17 cellular contexts compared by ENCODE assay signal in the genomic region with DNA sequence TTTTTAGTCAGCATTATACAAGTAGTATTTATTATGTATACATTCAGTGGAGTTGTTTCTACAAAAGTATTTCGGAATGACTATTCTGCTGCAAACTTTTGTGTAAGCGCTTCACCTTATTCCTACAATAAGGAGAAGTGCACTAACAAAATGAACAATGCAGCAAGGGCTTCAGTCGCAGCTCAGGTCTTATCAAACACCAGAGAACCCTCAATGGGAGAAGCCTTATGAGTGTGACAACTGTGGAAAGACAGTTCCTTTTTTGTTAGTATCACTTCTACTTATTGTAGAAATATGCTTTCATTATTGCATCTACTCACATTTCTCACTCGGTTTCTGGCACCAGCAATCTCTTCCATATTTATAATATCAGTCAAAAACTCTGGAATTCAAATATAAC. TPM values are rescaled to one million over a fixed set of nuclear protein-coding genes. Genes with fewer than 3 reads are reported as not detected.
DNase-seq lines count a peak whose midpoint lies in the region; ATAC-seq lines count a peak whose summit lies in the region.
"Had no signal": no experiment of that assay in that cellular context is flagged by ENCODE, and none has a peak within 500 bp of the region (broad histone marks: within the 10 kb centered on the region; RNA-seq: fewer than 3 reads in every experiment).

No MANE protein-coding gene starts in this region.

- H3K36me3 Mint-ChIP-seq in activated CD8-positive, alpha-beta memory T cell treated with anti-CD3 and anti-CD28 coated beads, Interleukin-2, amount 10 ng/mL, durations not matched to agents 7 days and 5 days = peaks cover 24% of the 10 kb centered on the region

- DNase-seq in CD1c-positive myeloid dendritic cell (ENCODE audit: extremely low spot score) (peak; percentile 77), NOMO-1 treated with dmso at 0.1 percent for 144 hours (lab: John Stamatoyannopoulos, UW; ENCODE audit: unreplicated experiment) (peak; percentile 55), SJCRH30 (no peak), occipital lobe (lab: John Stamatoyannopoulos, UW) (no peak)
- DNase-seq in activated CD8-positive, alpha-beta memory T cell treated with anti-CD3 and anti-CD28 coated beads, Interleukin-2, amount 10 ng/mL, durations not matched to agents 7 days and 5 days = no peak
- no peak for DNase-seq in activated CD4-positive, CD25-positive, alpha-beta regulatory T cell (lab: John Stamatoyannopoulos, UW)
- DNase-seq: activated CD4-positive, alpha-beta memory T cell treated with anti-CD3 and anti-CD28 coated beads, Interleukin-2, amount 10 ng/mL, durations not matched to agents 7 days and 5 days; activated gamma-delta T cell treated with Interleukin-2 at 50 U/mL for 16 hours; Calu3; NCI-H2171 treated with DMSO at 0.1 percent for 48 hours; psoas muscle; stimulated activated CD4-positive, alpha-beta T cell treated with anti-CD3 and anti-CD28 coated beads, Interleukin-15, amount 100 ng/mL, for 24 hours had no signal

- H3K4me1 ChIP-seq in SJCRH30 = no peaks in the 10 kb centered on the region
- H3K4me1 ChIP-seq: A549, psoas muscle had no signal

- no peaks in the 10 kb centered on the region for H3K27me3 Mint-ChIP-seq in activated CD8-positive, alpha-beta memory T cell treated with anti-CD3 and anti-CD28 coated beads, Interleukin-2, amount 10 ng/mL, durations not matched to agents 7 days and 5 days
- H3K27me3 Mint-ChIP-seq: activated CD4-positive, alpha-beta memory T cell treated with anti-CD3 and anti-CD28 coated beads, Interleukin-2, amount 10 ng/mL, durations not matched to agents 7 days and 5 days; brain had no signal

- no peak overlapping the region for H3K27ac Mint-ChIP-seq in activated CD8-positive, alpha-beta memory T cell treated with anti-CD3 and anti-CD28 coated beads, Interleukin-2, amount 10 ng/mL, durations not matched to agents 7 days and 5 days
- H3K27ac Mint-ChIP-seq: activated CD4-positive, alpha-beta memory T cell treated with anti-CD3 and anti-CD28 coated beads, Interleukin-2, amount 10 ng/mL, durations not matched to agents 7 days and 5 days; brain; T-helper 1 cell treated with Interleukin-12 subunit alpha and Interleukin-12 subunit beta and Interleukin-4 antibody, amounts not matched to agents 30 μg/mL and 1 μg/mL, for 36 hours had no signal

- CTCF ChIA-PET in activated CD8-positive, alpha-beta memory T cell treated with anti-CD3 and anti-CD28 coated beads, Interleukin-2, amount 10 ng/mL, durations not matched to agents 7 days and 5 days (lab: Charles Lee) = no interaction called here

- H3K9me3 Mint-ChIP-seq in activated CD8-positive, alpha-beta memory T cell treated with anti-CD3 and anti-CD28 coated beads, Interleukin-2, amount 10 ng/mL, durations not matched to agents 7 days and 5 days (ENCODE audit: low read depth) = no peaks in the 10 kb centered on the region
- H3K9me3 Mint-ChIP-seq: activated CD4-positive, alpha-beta memory T cell treated with anti-CD3 and anti-CD28 coated beads, Interleukin-2, amount 10 ng/mL, durations not matched to agents 7 days and 5 days; brain; T-helper 1 cell treated with Interleukin-12 subunit alpha and Interleukin-12 subunit beta and Interleukin-4 antibody, amounts not matched to agents 30 μg/mL and 1 μg/mL, for 36 hours had no signal

- H3K4me3 Mint-ChIP-seq in activated CD8-positive, alpha-beta memory T cell treated with anti-CD3 and anti-CD28 coated beads, Interleukin-2, amount 10 ng/mL, durations not matched to agents 7 days and 5 days = no peak overlapping the region
- H3K4me3 Mint-ChIP-seq: activated CD4-positive, alpha-beta memory T cell treated with anti-CD3 and anti-CD28 coated beads, Interleukin-2, amount 10 ng/mL, durations not matched to agents 7 days and 5 days; brain; T-helper 1 cell treated with Interleukin-12 subunit alpha and Interleukin-12 subunit beta and Interleukin-4 antibody, amounts not matched to agents 30 μg/mL and 1 μg/mL, for 36 hours had no signal

- peak; percentile 61 for ATAC-seq in GM19035 (IDR thresholded peaks at IDR 0.05; ENCODE audit: unreplicated experiment)
- peak; percentile 86 for ATAC-seq in HG02885 (IDR thresholded peaks at IDR 0.05; ENCODE audit: poor library complexity, unreplicated experiment)
- no peak for ATAC-seq in activated CD8-positive, alpha-beta memory T cell treated with anti-CD3 and anti-CD28 coated beads, Interleukin-2, amount 10 ng/mL, durations not matched to agents 7 days and 5 days
- ATAC-seq: A549, psoas muscle had no signal

- H3K4me3 ChIP-seq in SJCRH30 = no peak overlapping the region
- H3K4me3 ChIP-seq: A549, psoas muscle had no signal

- no peaks in the 10 kb centered on the region for H3K27me3 ChIP-seq in SJCRH30

- no peaks in the 10 kb centered on the region for H3K9me3 ChIP-seq in SJCRH30 (replicated peaks)
- H3K9me3 ChIP-seq: psoas muscle had no signal

- H3K27ac ChIP-seq in SJCRH30 = no peak overlapping the region
- H3K27ac ChIP-seq: A549, psoas muscle had no signal

- H3K4me1 Mint-ChIP-seq in activated CD8-positive, alpha-beta memory T cell treated with anti-CD3 and anti-CD28 coated beads, Interleukin-2, amount 10 ng/mL, durations not matched to agents 7 days and 5 days = no peaks in the 10 kb centered on the region
- H3K4me1 Mint-ChIP-seq: activated CD4-positive, alpha-beta memory T cell treated with anti-CD3 and anti-CD28 coated beads, Interleukin-2, amount 10 ng/mL, durations not matched to agents 7 days and 5 days; brain had no signal

- H3K36me3 ChIP-seq in SJCRH30 = no peaks in the 10 kb centered on the region; the same call in 1 of the 2 replicates

RNA-seq across cellular contexts. Expression of gene ZKSCAN3, which starts 18.8 kb away (rescaled TPM):
- total RNA-seq in SJCRH30 (2014; rRNA removed; shearing (Covaris generic)) = 3.9 and 4.6 TPM in 2 replicates
- 1 to 10 TPM; 4.1 to 5.5 TPM for total RNA-seq in activated CD8-positive, alpha-beta memory T cell treated with anti-CD3 and anti-CD28 coated beads, Interleukin-2, amount 10 ng/mL, durations not matched to agents 7 days and 5 days
- total RNA-seq in occipital lobe = 8.6 TPM

RNA-seq across cellular contexts. Expression of gene ZSCAN12, which starts 31.0 kb away (rescaled TPM):
- total RNA-seq in SJCRH30 (2014; rRNA removed; shearing (Covaris generic)) = 8.4 and 10.5 TPM in 2 replicates
- total RNA-seq in activated CD8-positive, alpha-beta memory T cell treated with anti-CD3 and anti-CD28 coated beads, Interleukin-2, amount 10 ng/mL, durations not matched to agents 7 days and 5 days = 1 to 10 TPM; 7.1 to 7.9 TPM
- 19.0 TPM for total RNA-seq in occipital lobe

RNA-seq across cellular contexts. Expression of gene ZSCAN31, which starts 32.6 kb away (rescaled TPM):
- 1.9 and 2.6 TPM in 2 replicates for total RNA-seq in SJCRH30 (2014; rRNA removed; shearing (Covaris generic))
- total RNA-seq in activated CD8-positive, alpha-beta memory T cell treated with anti-CD3 and anti-CD28 coated beads, Interleukin-2, amount 10 ng/mL, durations not matched to agents 7 days and 5 days = 1 to 10 TPM; 1.0 to 1.7 TPM
- total RNA-seq in occipital lobe = 16.5 TPM

Comparison
In these comparisons a context has a peak if more than half of its experiments do, and no peak if none do; other contexts are left out.
1. DNase-seq: peak in CD1c-positive myeloid dendritic cell (single experiment) and NOMO-1 treated with dmso at 0.1 percent for 144 hours (single experiment); none in SJCRH30 (0 of 2), activated CD8-positive, alpha-beta memory T cell treated with anti-CD3 and anti-CD28 coated beads, Interleukin-2, amount 10 ng/mL, durations not matched to agents 7 days and 5 days (single experiment), occipital lobe (single experiment) and activated CD4-positive, CD25-positive, alpha-beta regulatory T cell (0 of 4).